In the genomic region with DNA sequence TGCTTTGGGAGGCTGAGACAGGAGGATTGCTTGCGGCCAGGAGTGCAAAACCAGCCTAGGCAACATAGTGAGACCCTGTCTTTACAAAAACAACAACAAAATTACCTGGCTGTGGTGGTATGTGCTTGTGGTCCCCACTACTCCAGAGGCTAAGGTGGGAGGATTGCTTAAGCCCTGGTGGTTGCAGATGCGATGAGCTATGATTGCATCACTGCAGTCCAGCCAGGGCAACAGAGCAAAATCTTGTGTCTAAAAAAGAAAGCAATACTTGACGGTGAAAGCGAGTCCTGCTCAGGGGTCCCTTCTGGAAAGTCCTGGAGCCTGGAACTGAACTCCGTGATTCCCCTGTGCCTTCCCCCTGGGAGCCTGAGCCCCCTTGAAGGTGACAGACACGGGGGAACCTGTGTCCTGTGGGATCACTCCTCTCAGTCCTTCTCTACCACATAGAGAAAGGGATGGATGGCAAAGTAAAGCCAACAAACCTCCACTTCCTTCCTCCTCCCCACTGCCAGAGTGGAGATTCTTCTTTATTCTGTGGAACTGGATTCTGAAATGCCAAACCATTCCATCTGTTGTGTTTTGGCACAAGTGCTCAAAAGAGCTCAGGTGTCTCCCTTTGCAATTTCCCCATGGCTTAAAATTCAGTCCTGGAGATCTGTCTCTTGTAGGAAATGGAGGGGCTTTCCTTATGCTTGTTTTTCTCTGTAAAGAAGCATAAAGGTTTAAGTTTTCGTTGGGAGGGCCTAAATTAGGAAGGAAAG, we compare ENCODE assay signal across 23 cellular contexts. TPM values are rescaled to one million over a fixed set of nuclear protein-coding genes. Genes with fewer than 3 reads are reported as not detected.
A peak's percentile ranks its signal among the peaks of the same experiment; 100 is the strongest.
DNase-seq lines count a peak whose midpoint lies in the region; ATAC-seq and TF ChIP-seq lines count a peak whose summit lies in the region.
"Had no signal": no experiment of that assay in that cellular context is flagged by ENCODE, and none has a peak within 500 bp of the region (broad histone marks: within the 10 kb centered on the region; RNA-seq: fewer than 3 reads in every experiment).

No MANE protein-coding gene starts in this region.

- BruUV-seq in Caco-2 (replicated peaks; lab: Mats Ljungman, UMichigan): no TSS peak

- H3K4me3 ChIP-seq in Caco-2 (ENCODE audit: low read depth, low read length): no peak overlapping the region
- H3K4me3 ChIP-seq: heart right ventricle, ovary had no signal

- no peaks in the 10 kb centered on the region for H3K9me3 ChIP-seq in Caco-2
- H3K9me3 ChIP-seq: heart right ventricle, ovary had no signal

- peak overlapping the region; percentile 57 for H3K27ac Mint-ChIP-seq in Caco-2 (ENCODE audit: unreplicated experiment)
- H3K27ac Mint-ChIP-seq in nephron progenitor cell: peak overlapping the region; percentile 62
- H3K27ac Mint-ChIP-seq: immature natural killer cell; stimulated activated naive CD8-positive, alpha-beta T cell treated with anti-CD3 and anti-CD28 coated beads, Interleukin-15, amount 100 ng/mL, for 72 hours had no signal

- TF ChIP-seq CTCF in Caco-2 (IDR thresholded peaks at IDR 0.05; ENCODE audit: insufficient read depth in 1 of 2, low read depth in 1 of 2, low read length in 1 of 2, severe bottlenecking in 1 of 2, unreplicated experiment in 1 of 2): no peak
- no peak for TF ChIP-seq CTCF in nephron progenitor cell (IDR thresholded peaks at IDR 0.05)
- no peak for TF ChIP-seq CTCF in GM20000 (IDR thresholded peaks at IDR 0.05; ENCODE audit: extremely low read depth, missing control alignments)

- H3K36me3 Mint-ChIP-seq in Caco-2 (ENCODE audit: insufficient read depth, unreplicated experiment): peaks cover 43% of the 10 kb centered on the region
- peaks cover 40% of the 10 kb centered on the region for H3K36me3 Mint-ChIP-seq in nephron progenitor cell (ENCODE audit: low read depth)
- H3K36me3 Mint-ChIP-seq: immature natural killer cell had no signal

- POLR2A ChIA-PET in Caco-2 (lab: Charles Lee): interaction anchor here (0.6 to 0.9 kb wide), 4 partner anchors 8 to 50 kb away, joined by 3 to 5 read pairs (median 3); a partner anchor contains a TSS

- H3K36me3 ChIP-seq in Caco-2 (ENCODE audit: control insufficient read depth, insufficient read depth, low read length): 0 out of 2 replicates have a peak, but pooled peaks cover under 1% of the 10 kb centered on the region
- H3K36me3 ChIP-seq: heart right ventricle, ovary had no signal

- H3K27me3 Mint-ChIP-seq in Caco-2 (ENCODE audit: insufficient read depth, unreplicated experiment) (no peaks in the 10 kb centered on the region), nephron progenitor cell (ENCODE audit: low read depth, poor library complexity) (peaks cover 3% of the 10 kb centered on the region)
- H3K27me3 Mint-ChIP-seq: central memory CD8-positive, alpha-beta T cell; stimulated activated naive CD8-positive, alpha-beta T cell treated with anti-CD3 and anti-CD28 coated beads, Interleukin-15, amount 100 ng/mL, for 72 hours had no signal

- peaks cover 9% of the 10 kb centered on the region for H3K9me3 Mint-ChIP-seq in Caco-2 (ENCODE audit: unreplicated experiment)
- H3K9me3 Mint-ChIP-seq in nephron progenitor cell: peaks cover 3% of the 10 kb centered on the region
- H3K9me3 Mint-ChIP-seq: stimulated activated naive CD8-positive, alpha-beta T cell treated with anti-CD3 and anti-CD28 coated beads, Interleukin-15, amount 100 ng/mL, for 72 hours had no signal

- peaks cover 34% of the 10 kb centered on the region for H3K4me1 Mint-ChIP-seq in Caco-2 (ENCODE audit: low read depth, unreplicated experiment)
- H3K4me1 Mint-ChIP-seq in nephron progenitor cell: peaks cover 56% of the 10 kb centered on the region
- H3K4me1 Mint-ChIP-seq: central memory CD8-positive, alpha-beta T cell; immature natural killer cell; stimulated activated naive CD8-positive, alpha-beta T cell treated with anti-CD3 and anti-CD28 coated beads, Interleukin-15, amount 100 ng/mL, for 72 hours had no signal

- no peak overlapping the region for H3K4me3 Mint-ChIP-seq in Caco-2 (ENCODE audit: unreplicated experiment)
- H3K4me3 Mint-ChIP-seq in nephron progenitor cell: no peak overlapping the region
- H3K4me3 Mint-ChIP-seq: central memory CD8-positive, alpha-beta T cell; immature natural killer cell; stimulated activated naive CD8-positive, alpha-beta T cell treated with anti-CD3 and anti-CD28 coated beads, Interleukin-15, amount 100 ng/mL, for 72 hours had no signal

- peaks cover 50% of the 10 kb centered on the region for H3K4me1 ChIP-seq in Caco-2

- CTCF ChIA-PET in Caco-2 (lab: Charles Lee): interaction anchor here (0.7 kb wide), 1 partner anchor 10 kb away, joined by 7 read pairs; no protein-coding TSS in a partner anchor

- no peak for DNase-seq in Caco-2
- DNase-seq in NCI-H2171 (lab: John Stamatoyannopoulos, UW): peak; percentile 48
- DNase-seq in cerebellum (ENCODE audit: low spot score): peak; percentile 72
- no peak for DNase-seq in nephron progenitor cell
- no peak for DNase-seq in COLO668 (lab: John Stamatoyannopoulos, UW; ENCODE audit: unreplicated experiment)
- no peak for DNase-seq in GM20000 (ENCODE audit: low spot score)
- DNase-seq: activated CD4-positive, alpha-beta T cell treated with anti-CD3 and anti-CD28 coated beads, Interleukin-2, amount 50 U/mL, for 1 hour; activated CD8-positive, alpha-beta memory T cell treated with anti-CD3 and anti-CD28 coated beads, Interleukin-2, amount 50 U/mL, for 4 hours; activated effector memory CD4-positive, alpha-beta T cell treated with Interleukin-2 at 50 U/mL for 16 hours; amniotic stem cell; effector CD8-positive, alpha-beta T cell; heart right ventricle; immature natural killer cell; NCI-H1092; NCI-H526 treated with DMSO at 0.1 percent for 48 hours; OCI-M1; ovary; SHP77; stimulated activated CD4-positive, alpha-beta T cell treated with anti-CD3 and anti-CD28 coated beads, Interleukin-2, amount 100 ng/mL, for 48 hours; stimulated activated naive CD8-positive, alpha-beta T cell treated with anti-CD3 and anti-CD28 coated beads, Interleukin-15, amount 100 ng/mL, for 72 hours had no signal

- ATAC-seq in GM21737 (IDR thresholded peaks at IDR 0.05; ENCODE audit: unreplicated experiment) (no peak), HG03159 (IDR thresholded peaks at IDR 0.05; ENCODE audit: unreplicated experiment) (no peak)
- ATAC-seq: heart right ventricle; stimulated activated naive CD8-positive, alpha-beta T cell treated with anti-CD3 and anti-CD28 coated beads, Interleukin-15, amount 100 ng/mL, for 72 hours had no signal

- H3K27me3 ChIP-seq in Caco-2 (replicated peaks; ENCODE audit: control insufficient read depth, insufficient read depth, low read length): no peaks in the 10 kb centered on the region
- H3K27me3 ChIP-seq: heart right ventricle, ovary had no signal

- intact Hi-C loops in Caco-2 (cut with micrococcal nuclease; ENCODE audit: unreplicated experiment): no loop called here

RNA-seq across cellular contexts. Expression of a gene that starts 50.6 kb away (rescaled TPM):
- total RNA-seq in Caco-2 (2022) (166 and 171 TPM in 2 replicates), cerebellum (5.6 TPM)

Comparison
In these comparisons a context has a peak if more than half of its experiments do, and no peak if none do; other contexts are left out.
1. DNase-seq: peak in NCI-H2171 (single experiment) and cerebellum (single experiment); none in Caco-2 (0 of 2), nephron progenitor cell (single experiment), COLO668 (single experiment) and GM20000 (single experiment).
2. RNA of a gene that starts 50.6 kb away (total RNA-seq): 166 to 171 TPM in Caco-2; 5.6 TPM in cerebellum (single experiment); every median in the first group is over 10 times any median in the second.